1 cellular context compared by ENCODE assay signal in the genomic region with DNA sequence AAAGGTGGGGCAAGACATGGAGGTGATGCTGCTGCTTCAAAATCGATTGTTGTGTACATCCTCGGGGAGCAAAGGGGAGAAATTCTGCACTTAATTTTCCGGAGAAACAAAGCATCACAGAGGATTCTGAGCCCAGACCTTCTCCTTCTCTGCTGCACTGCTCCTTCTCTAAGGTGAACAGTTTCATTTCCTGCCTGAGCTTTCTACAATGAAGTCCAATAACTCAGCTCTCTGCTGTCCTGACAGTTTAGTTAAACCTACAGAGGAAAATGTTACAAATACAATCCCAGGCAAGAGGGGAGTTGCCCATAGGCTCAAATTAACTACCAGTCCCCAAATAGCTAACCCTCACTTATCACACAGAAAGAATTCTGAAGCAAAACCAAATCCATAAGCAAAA.
TF ChIP-seq lines count a peak whose summit lies in the region.

No MANE protein-coding gene starts in this region.

TF ChIP-seq in H1, 55 proteins besides CTCF, POLR2A, EP300 and RAD21:
- TF ChIP-seq JUND (IDR thresholded peaks at IDR 0.05; ENCODE audit: low read length), result no peak
- no peak for TF ChIP-seq TEAD4 (IDR thresholded peaks at IDR 0.05; ENCODE audit: low read depth, low read length)
- TF ChIP-seq SP2 (IDR thresholded peaks at IDR 0.05; ENCODE audit: low read length), result no peak
- TF ChIP-seq TBP (IDR thresholded peaks at IDR 0.05; ENCODE audit: low read depth, low read length), result no peak
- no peak for TF ChIP-seq SP1 (IDR thresholded peaks at IDR 0.05; ENCODE audit: low read depth, low read length)
- TF ChIP-seq ZNF274 (IDR thresholded peaks at IDR 0.05; ENCODE audit: borderline replicate concordance, extremely low read depth, low read length), result no peak
- no peak for TF ChIP-seq SAP30 (IDR thresholded peaks at IDR 0.05; ENCODE audit: insufficient read depth, insufficient replicate concordance, low read length)
- TF ChIP-seq EGR1 (IDR thresholded peaks at IDR 0.05; ENCODE audit: borderline replicate concordance, low read depth, low read length), result no peak
- TF ChIP-seq TAF1 (IDR thresholded peaks at IDR 0.05; ENCODE audit: low read depth, low read length), result no peak
